In the genomic region with DNA sequence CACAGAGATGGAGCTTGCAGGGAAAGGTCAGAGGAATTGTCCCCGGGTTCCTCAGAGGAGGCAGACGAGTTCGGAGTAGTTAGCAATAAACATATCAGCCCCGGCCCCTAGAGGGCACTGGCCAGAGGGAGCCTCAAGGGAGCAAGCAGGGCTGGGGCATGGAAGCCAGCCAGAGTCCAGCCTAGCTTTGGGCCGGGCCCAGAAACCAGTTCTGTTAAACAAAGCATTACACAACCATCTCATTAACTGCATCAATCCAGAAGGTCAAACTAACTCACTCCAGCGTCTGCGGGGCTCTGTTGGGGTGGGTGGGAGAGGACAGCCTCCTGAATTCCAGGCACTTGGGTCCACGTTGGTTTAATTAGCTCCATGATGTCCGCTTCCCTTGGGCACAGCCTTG, we compare ENCODE assay signal across 10 cellular contexts. TPM values are rescaled to one million over a fixed set of nuclear protein-coding genes. Genes with fewer than 3 reads are reported as not detected.
DNase-seq lines count a peak whose midpoint lies in the region; ATAC-seq and TF ChIP-seq lines count a peak whose summit lies in the region.
"Had no signal": no experiment of that assay in that cellular context is flagged by ENCODE, and none has a peak within 500 bp of the region (broad histone marks: within the 10 kb centered on the region; RNA-seq: fewer than 3 reads in every experiment).

No MANE protein-coding gene starts in this region.

- CTCF ChIA-PET in HEK293T (lab: Yijun Ruan, JAX), result interaction anchor here (0.7 to 1.4 kb wide), 4 partner anchors 14 to 89 kb away, joined by 3 to 5 read pairs (median 4); no protein-coding TSS in a partner anchor

- no peak overlapping the region for H3K27ac Mint-ChIP-seq in chondrocyte (ENCODE audit: unreplicated experiment)
- no peak overlapping the region for H3K27ac Mint-ChIP-seq in stimulated activated effector memory CD8-positive, alpha-beta T cell treated with anti-CD3 and anti-CD28 coated beads, Interleukin-12 subunit alpha, Interleukin-12 subunit beta, amount 100 ng/mL, for 72 hours
- H3K27ac Mint-ChIP-seq: activated CD4-positive, alpha-beta T cell treated with anti-CD3 and anti-CD28 coated beads, Interleukin-2, amount 10 ng/mL, durations not matched to agents 24 days and 14 days had no signal

- no peaks in the 10 kb centered on the region for H3K9me3 Mint-ChIP-seq in chondrocyte (ENCODE audit: low read depth)
- no peaks in the 10 kb centered on the region for H3K9me3 Mint-ChIP-seq in stimulated activated effector memory CD8-positive, alpha-beta T cell treated with anti-CD3 and anti-CD28 coated beads, Interleukin-12 subunit alpha, Interleukin-12 subunit beta, amount 100 ng/mL, for 72 hours
- H3K9me3 Mint-ChIP-seq: activated CD4-positive, alpha-beta T cell treated with anti-CD3 and anti-CD28 coated beads, Interleukin-2, amount 10 ng/mL, durations not matched to agents 24 days and 14 days had no signal

- ATAC-seq in GM21515 (IDR thresholded peaks at IDR 0.05; ENCODE audit: unreplicated experiment) (no peak), GM21526 (IDR thresholded peaks at IDR 0.05; ENCODE audit: low FRiP score, unreplicated experiment) (no peak), HG03025 (IDR thresholded peaks at IDR 0.05; ENCODE audit: low FRiP score, unreplicated experiment) (no peak)
- ATAC-seq in stimulated activated effector memory CD8-positive, alpha-beta T cell treated with anti-CD3 and anti-CD28 coated beads, Interleukin-12 subunit alpha, Interleukin-12 subunit beta, amount 100 ng/mL, for 72 hours, result no peak

- DNase-seq in AG08395 (ENCODE audit: low spot score) (peak; percentile 78), HEK293T (ENCODE audit: extremely low spot score) (peak; percentile 69), chondrocyte (ENCODE audit: low spot score) (peak; percentile 44), medulla oblongata (ENCODE audit: extremely low spot score) (peak; percentile 27)
- DNase-seq in stimulated activated effector memory CD8-positive, alpha-beta T cell treated with anti-CD3 and anti-CD28 coated beads, Interleukin-12 subunit alpha, Interleukin-12 subunit beta, amount 100 ng/mL, for 72 hours (ENCODE audit: low spot score in 2 of 2), result no peak
- DNase-seq: activated CD4-positive, alpha-beta T cell treated with anti-CD3 and anti-CD28 coated beads, Interleukin-2, amount 10 ng/mL, durations not matched to agents 24 days and 14 days had no signal

- POLR2A ChIA-PET in HEK293T (lab: Yijun Ruan, JAX), result interaction anchor here (1.9 to 4.0 kb wide), 2 partner anchors 10 to 40 kb away, joined by 6 to 17 read pairs; a partner anchor contains a TSS

- peaks cover 6% of the 10 kb centered on the region for H3K4me1 Mint-ChIP-seq in chondrocyte (ENCODE audit: low read depth)
- H3K4me1 Mint-ChIP-seq in stimulated activated effector memory CD8-positive, alpha-beta T cell treated with anti-CD3 and anti-CD28 coated beads, Interleukin-12 subunit alpha, Interleukin-12 subunit beta, amount 100 ng/mL, for 72 hours, result no peaks in the 10 kb centered on the region
- H3K4me1 Mint-ChIP-seq: activated CD4-positive, alpha-beta T cell treated with anti-CD3 and anti-CD28 coated beads, Interleukin-2, amount 10 ng/mL, durations not matched to agents 24 days and 14 days had no signal

- peaks cover under 1% of the 10 kb centered on the region for H3K27me3 Mint-ChIP-seq in chondrocyte (ENCODE audit: low read depth)
- H3K27me3 Mint-ChIP-seq: activated CD4-positive, alpha-beta T cell treated with anti-CD3 and anti-CD28 coated beads, Interleukin-2, amount 10 ng/mL, durations not matched to agents 24 days and 14 days had no signal

- H3K36me3 Mint-ChIP-seq in chondrocyte (ENCODE audit: low read depth), result no peaks in the 10 kb centered on the region
- no peaks in the 10 kb centered on the region for H3K36me3 Mint-ChIP-seq in stimulated activated effector memory CD8-positive, alpha-beta T cell treated with anti-CD3 and anti-CD28 coated beads, Interleukin-12 subunit alpha, Interleukin-12 subunit beta, amount 100 ng/mL, for 72 hours

- peak; percentile 40 for TF ChIP-seq CTCF in chondrocyte (IDR thresholded peaks at IDR 0.05)

- H3K4me3 Mint-ChIP-seq in chondrocyte (ENCODE audit: unreplicated experiment), result no peak overlapping the region
- no peak overlapping the region for H3K4me3 Mint-ChIP-seq in stimulated activated effector memory CD8-positive, alpha-beta T cell treated with anti-CD3 and anti-CD28 coated beads, Interleukin-12 subunit alpha, Interleukin-12 subunit beta, amount 100 ng/mL, for 72 hours
- H3K4me3 Mint-ChIP-seq: activated CD4-positive, alpha-beta T cell treated with anti-CD3 and anti-CD28 coated beads, Interleukin-2, amount 10 ng/mL, durations not matched to agents 24 days and 14 days had no signal

TF ChIP-seq in HEK293T, 16 proteins besides CTCF, POLR2A, EP300 and RAD21:
- TF ChIP-seq, protein P1, sequence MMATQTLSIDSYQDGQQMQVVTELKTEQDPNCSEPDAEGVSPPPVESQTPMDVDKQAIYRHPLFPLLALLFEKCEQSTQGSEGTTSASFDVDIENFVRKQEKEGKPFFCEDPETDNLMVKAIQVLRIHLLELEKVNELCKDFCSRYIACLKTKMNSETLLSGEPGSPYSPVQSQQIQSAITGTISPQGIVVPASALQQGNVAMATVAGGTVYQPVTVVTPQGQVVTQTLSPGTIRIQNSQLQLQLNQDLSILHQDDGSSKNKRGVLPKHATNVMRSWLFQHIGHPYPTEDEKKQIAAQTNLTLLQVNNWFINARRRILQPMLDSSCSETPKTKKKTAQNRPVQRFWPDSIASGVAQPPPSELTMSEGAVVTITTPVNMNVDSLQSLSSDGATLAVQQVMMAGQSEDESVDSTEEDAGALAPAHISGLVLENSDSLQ (IDR thresholded peaks at IDR 0.05), result no peak
- TF ChIP-seq FOXK2 (IDR thresholded peaks at IDR 0.05) (no peak), BHLHE40 (IDR thresholded peaks at IDR 0.05; ENCODE audit: borderline replicate concordance) (no peak), TARDBP (IDR thresholded peaks at IDR 0.05) (no peak), HDGF (IDR thresholded peaks at IDR 0.05; ENCODE audit: borderline replicate concordance) (no peak), CTBP1 (IDR thresholded peaks at IDR 0.05; ENCODE audit: borderline replicate concordance) (no peak), ZNF384 (IDR thresholded peaks at IDR 0.05) (no peak), ELF4 (IDR thresholded peaks at IDR 0.05) (no peak), NFRKB (IDR thresholded peaks at IDR 0.05) (no peak), SP1 (IDR thresholded peaks at IDR 0.05) (no peak), L3MBTL2 (conservative IDR thresholded peaks at IDR 0.05) (no peak), SUZ12 (IDR thresholded peaks at IDR 0.05) (no peak), FOXM1 (IDR thresholded peaks at IDR 0.05; ENCODE audit: borderline replicate concordance) (no peak), FOXA1 (IDR thresholded peaks at IDR 0.05) (no peak), ARNT (IDR thresholded peaks at IDR 0.05) (no peak), LEF1 (IDR thresholded peaks at IDR 0.05; ENCODE audit: borderline replicate concordance) (no peak)
TF ChIP-seq in HEK293T: peak in this region for 0.

RNA-seq across cellular contexts. Expression of a gene that starts 41.0 kb away (rescaled TPM):
- total RNA-seq in chondrocyte, result 54.0 to 56.1 TPM (median 54.3 TPM) in 3 replicates

RNA-seq across cellular contexts. Expression of a gene that starts 56.8 kb away (rescaled TPM):
- not detected in 3 replicates for total RNA-seq in chondrocyte
- total RNA-seq: activated CD4-positive, alpha-beta T cell treated with anti-CD3 and anti-CD28 coated beads, Interleukin-2, amount 10 ng/mL, durations not matched to agents 24 days and 14 days; LHCN-M2 had no signal

Comparison
In these comparisons a context has a peak if more than half of its experiments do, and no peak if none do; other contexts are left out.
1. DNase-seq: peak in AG08395 (single experiment), HEK293T (single experiment), chondrocyte (single experiment) and medulla oblongata (single experiment); none in stimulated activated effector memory CD8-positive, alpha-beta T cell treated with anti-CD3 and anti-CD28 coated beads, Interleukin-12 subunit alpha, Interleukin-12 subunit beta, amount 100 ng/mL, for 72 hours (0 of 2).